9 cellular contexts compared by ENCODE assay signal in genomic region chr19:47280183-47280797, GRCh38. TPM values are rescaled to one million over a fixed set of nuclear protein-coding genes. Genes with fewer than 3 reads are reported as not detected.
A peak's percentile ranks its signal among the peaks of the same experiment; 100 is the strongest.
DNase-seq lines count a peak whose midpoint lies in the region; ATAC-seq and TF ChIP-seq lines count a peak whose summit lies in the region.
"Had no signal": no experiment of that assay in that cellular context is flagged by ENCODE, and none has a peak within 500 bp of the region (broad histone marks: within the 10 kb centered on the region; RNA-seq: fewer than 3 reads in every experiment).

No MANE protein-coding gene starts in this region.

- DNase-seq in Calu3 (peak; percentile 66), NAMALWA (ENCODE audit: low spot score) (peak; percentile 73), left colon (no peak), tibial artery (no peak), aorta (no peak), NCI-H226 (no peak)
- peak; percentile 66 to 68 for DNase-seq in activated T-cell treated with anti-CD3 and anti-CD28 coated beads, Interleukin-2, amount 50 U/mL, for 72 hours

- peaks cover 39% of the 10 kb centered on the region for H3K36me3 Mint-ChIP-seq in Calu3 (ENCODE audit: insufficient read depth, unreplicated experiment)
- peaks cover 6 to 8% of the 10 kb centered on the region in 2 donors for H3K36me3 Mint-ChIP-seq in activated T-cell treated with anti-CD3 and anti-CD28 coated beads, Interleukin-2, amount 50 U/mL, for 72 hours (ENCODE audit: insufficient read depth in 2 of 2)

- intact Hi-C loops in Calu3 (cut with micrococcal nuclease; ENCODE audit: unreplicated experiment), result no loop called here
- intact Hi-C loops in left colon (cut with DNase I, micrococcal nuclease), result no loop called here
- intact Hi-C loops in tibial artery (cut with DNase I; ENCODE audit: low total_unique reads), result loop anchor here (10.0 kb wide), 1 partner anchor 425 kb away; no protein-coding TSS in a partner anchor
- intact Hi-C loops in aorta (cut with DNase I), result loop anchor here in 1 of 2 donors (10.0 kb wide), 1 partner anchor 415 kb away; no protein-coding TSS in a partner anchor

- H3K36me3 ChIP-seq in tibial artery (no peaks in the 10 kb centered on the region), aorta (ENCODE audit: control insufficient read depth in 1 of 2, insufficient read depth in 2 of 2, low read length in 1 of 2) (no peaks in the 10 kb centered on the region)

- H3K4me3 Mint-ChIP-seq in Calu3 (ENCODE audit: low read depth, unreplicated experiment), result no peak overlapping the region
- H3K4me3 Mint-ChIP-seq in activated T-cell treated with anti-CD3 and anti-CD28 coated beads, Interleukin-2, amount 50 U/mL, for 72 hours, result no peak overlapping the region

- H3K27ac Mint-ChIP-seq in Calu3 (ENCODE audit: unreplicated experiment), result no peak overlapping the region
- H3K27ac Mint-ChIP-seq in activated T-cell treated with anti-CD3 and anti-CD28 coated beads, Interleukin-2, amount 50 U/mL, for 72 hours, result no peak overlapping the region

- TF ChIP-seq CTCF in Calu3 (IDR thresholded peaks at IDR 0.05; ENCODE audit: unreplicated experiment), result peak; percentile 34
- peak in 1 of 2 experiments; percentile 15 for TF ChIP-seq CTCF in tibial artery (IDR thresholded peaks at IDR 0.05)

- CTCF ChIA-PET in Calu3 (lab: Charles Lee), result no interaction called here

- H3K27ac ChIP-seq in tibial artery, result peak overlapping the region; percentile 30 to 89
- H3K27ac ChIP-seq in aorta (ENCODE audit: low read depth in 1 of 2, low read length in 2 of 2), result no peak overlapping the region

- H3K9me3 ChIP-seq in tibial artery, result no peaks in the 10 kb centered on the region
- no peaks in the 10 kb centered on the region for H3K9me3 ChIP-seq in aorta (ENCODE audit: control insufficient read depth, low read length)

- H3K9me3 Mint-ChIP-seq in Calu3 (ENCODE audit: low read depth, unreplicated experiment), result no peaks in the 10 kb centered on the region
- no peaks in the 10 kb centered on the region for H3K9me3 Mint-ChIP-seq in activated T-cell treated with anti-CD3 and anti-CD28 coated beads, Interleukin-2, amount 50 U/mL, for 72 hours

- H3K27me3 ChIP-seq in tibial artery, result no peaks in the 10 kb centered on the region
- H3K27me3 ChIP-seq in aorta (ENCODE audit: control insufficient read depth in 1 of 2, insufficient read depth in 2 of 2, low read length in 1 of 2), result no peaks in the 10 kb centered on the region

- no peaks in the 10 kb centered on the region for H3K27me3 Mint-ChIP-seq in Calu3 (ENCODE audit: unreplicated experiment)
- no peaks in the 10 kb centered on the region for H3K27me3 Mint-ChIP-seq in activated T-cell treated with anti-CD3 and anti-CD28 coated beads, Interleukin-2, amount 50 U/mL, for 72 hours (ENCODE audit: low read depth)

- H3K4me1 ChIP-seq in tibial artery, result peaks cover 0 to 80% (median 43%) of the 10 kb centered on the region in 4 donors
- H3K4me1 ChIP-seq in aorta (ENCODE audit: control insufficient read depth in 1 of 2, insufficient read depth in 2 of 2, low read length in 2 of 2), result no peaks in the 10 kb centered on the region

- peak; percentile 35 to 62 for ATAC-seq in activated T-cell treated with anti-CD3 and anti-CD28 coated beads, Interleukin-2, amount 50 U/mL, for 72 hours (replicated peaks in 1 of 2)
- ATAC-seq in left colon (peak; percentile 27), GM19328 (IDR thresholded peaks at IDR 0.05; ENCODE audit: unreplicated experiment) (no peak), aorta (ENCODE audit: low FRiP score) (no peak)

- H3K4me3 ChIP-seq in tibial artery, result no peak overlapping the region
- no peak overlapping the region for H3K4me3 ChIP-seq in aorta (ENCODE audit: low read length in 2 of 2)

- H3K4me1 Mint-ChIP-seq in Calu3 (ENCODE audit: low read depth, unreplicated experiment), result peaks cover 28% of the 10 kb centered on the region
- H3K4me1 Mint-ChIP-seq in activated T-cell treated with anti-CD3 and anti-CD28 coated beads, Interleukin-2, amount 50 U/mL, for 72 hours (ENCODE audit: low read depth), result peaks cover 21% of the 10 kb centered on the region

- WGBS in aorta, 2 donors, result 89 to 90% methylated on average over 13 of the region's 13 CpGs

- no TSS peak for BruUV-seq in Calu3 (replicated peaks; lab: Mats Ljungman, UMichigan)

RNA-seq across cellular contexts. Expression of gene INAFM1, which starts 5.6 kb away (rescaled TPM):
- total RNA-seq in Calu3 (2022) (12.9 and 13.9 TPM in 2 replicates), left colon (10 to 100 TPM; 13.9 to 14.1 TPM), aorta (10 to 100 TPM; 26.2 to 48.0 TPM)
- total RNA-seq in activated T-cell treated with anti-CD3 and anti-CD28 coated beads, Interleukin-2, amount 50 U/mL, for 72 hours, result 10 to 100 TPM; 19.7 to 21.4 TPM
- polyA plus RNA-seq in aorta, result 10 to 100 TPM in 1 of 2 donors, 1 to 10 TPM in 1; 5.4 to 81.7 TPM

RNA-seq across cellular contexts. Expression of gene CCDC9, which starts 24.0 kb away (rescaled TPM):
- 38.2 and 39.1 TPM in 2 replicates for total RNA-seq in Calu3 (2022)
- 10 to 100 TPM; 51.6 to 51.7 TPM for total RNA-seq in activated T-cell treated with anti-CD3 and anti-CD28 coated beads, Interleukin-2, amount 50 U/mL, for 72 hours
- total RNA-seq in left colon, result 10 to 100 TPM; 28.0 to 36.7 TPM
- 10 to 100 TPM; 43.4 to 43.8 TPM for total RNA-seq in aorta
- polyA plus RNA-seq in aorta, result 10 to 100 TPM; 20.7 to 35.8 TPM

RNA-seq across cellular contexts. Expression of gene C5AR1, which starts 29.4 kb away (rescaled TPM):
- total RNA-seq in Calu3 (2022) (6.2 and 11.9 TPM in 2 replicates), left colon (1 to 10 TPM; 5.0 to 8.8 TPM), aorta (10 to 100 TPM; 38.7 to 52.7 TPM)
- total RNA-seq in activated T-cell treated with anti-CD3 and anti-CD28 coated beads, Interleukin-2, amount 50 U/mL, for 72 hours, result 1 to 10 TPM; 1.8 to 3.0 TPM
- polyA plus RNA-seq in aorta, result 10 to 100 TPM in 1 of 2 donors, 1 to 10 TPM in 1; 7.9 to 12.5 TPM
- total RNA-seq: LHCN-M2 had no signal

RNA-seq across cellular contexts. Expression of gene BBC3, which starts 49.3 kb away (rescaled TPM):
- total RNA-seq in Calu3 (2022) (8.6 and 9.8 TPM in 2 replicates), left colon (10 to 100 TPM; 18.9 to 32.9 TPM), aorta (1 to 10 TPM; 8.0 to 8.6 TPM)
- total RNA-seq in activated T-cell treated with anti-CD3 and anti-CD28 coated beads, Interleukin-2, amount 50 U/mL, for 72 hours, result 10 to 100 TPM; 41.4 to 59.2 TPM
- polyA plus RNA-seq in aorta, result 1 to 10 TPM; 6.1 TPM

RNA-seq across cellular contexts. Expression of gene C5AR2, which starts 51.7 kb away (rescaled TPM):
- 0.31 TPM in 1 of 2 replicates, not detected in the other for total RNA-seq in Calu3 (2022)
- not detected for total RNA-seq in activated T-cell treated with anti-CD3 and anti-CD28 coated beads, Interleukin-2, amount 50 U/mL, for 72 hours
- total RNA-seq in left colon, result 1 to 10 TPM in 1 of 2 donors, under 1 TPM in 1; 0.46 to 2.3 TPM
- total RNA-seq in aorta, result 10 to 100 TPM in 1 of 2 donors, 1 to 10 TPM in 1; 8.0 to 13.6 TPM
- under 1 TPM; 0.20 to 0.38 TPM for polyA plus RNA-seq in aorta
- total RNA-seq: LHCN-M2 had no signal

Comparison
In these comparisons a context has a peak if more than half of its experiments do, and no peak if none do; other contexts are left out.
1. DNase-seq: peak in Calu3 (single experiment), NAMALWA (single experiment) and activated T-cell treated with anti-CD3 and anti-CD28 coated beads, Interleukin-2, amount 50 U/mL, for 72 hours (2 of 2); none in left colon (0 of 2), tibial artery (0 of 2), aorta (0 of 2) and NCI-H226 (single experiment).
2. ATAC-seq: peak in activated T-cell treated with anti-CD3 and anti-CD28 coated beads, Interleukin-2, amount 50 U/mL, for 72 hours (2 of 2) and left colon (single experiment); none in GM19328 (single experiment) and aorta (single experiment).
3. H3K27ac ChIP-seq: peak in tibial artery (2 of 2); none in aorta (0 of 2).